22 cellular contexts compared by ENCODE assay signal in the genomic region with DNA sequence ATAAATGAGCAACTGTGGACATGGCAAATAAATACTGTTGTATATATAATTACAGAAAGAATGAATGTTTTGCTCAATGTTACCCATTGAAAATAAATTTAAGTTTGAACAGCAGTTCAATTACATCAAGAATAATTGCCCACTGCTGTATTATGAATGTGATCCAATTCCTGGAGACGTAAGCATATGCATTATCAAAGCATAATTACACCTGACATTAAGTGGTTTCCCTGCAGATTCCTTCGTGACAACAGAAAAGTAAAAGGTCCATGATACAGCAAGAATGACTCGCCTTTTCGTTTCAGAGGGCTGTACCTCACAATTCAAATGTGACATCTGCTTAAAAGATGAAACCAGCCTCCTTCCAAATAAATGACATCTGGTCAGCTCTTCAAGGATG. TPM values are rescaled to one million over a fixed set of nuclear protein-coding genes. Genes with fewer than 3 reads are reported as not detected.
A peak's percentile ranks its signal among the peaks of the same experiment; 100 is the strongest.
DNase-seq lines count a peak whose midpoint lies in the region; ATAC-seq and TF ChIP-seq lines count a peak whose summit lies in the region.
"Had no signal": no experiment of that assay in that cellular context is flagged by ENCODE, and none has a peak within 500 bp of the region (broad histone marks: within the 10 kb centered on the region; RNA-seq: fewer than 3 reads in every experiment).

No MANE protein-coding gene starts in this region.

- no peak for TF ChIP-seq POLR2A in transverse colon (IDR thresholded peaks at IDR 0.05)

- DNase-seq in NCI-H1694 treated with DMSO at 0.1 percent for 48 hours (lab: John Stamatoyannopoulos, UW) (peak; percentile 23), NCI-H1694 (lab: John Stamatoyannopoulos, UW) (no peak), NCI-H2081 treated with DMSO at 0.1 percent for 48 hours (lab: John Stamatoyannopoulos, UW) (peak; percentile 54), transverse colon (no peak), EL (no peak)
- DNase-seq in stimulated activated CD4-positive, alpha-beta T cell treated with anti-CD3 and anti-CD28 coated beads, Interleukin-2, amount 100 ng/mL, for 24 hours: no peak
- DNase-seq: activated CD4-positive, alpha-beta memory T cell treated with anti-CD3 and anti-CD28 coated beads, Interleukin-2, amount 10 ng/mL, durations not matched to agents 7 days and 5 days; activated effector memory CD4-positive, alpha-beta T cell treated with Interleukin-2 at 50 U/mL for 16 hours; activated naive CD8-positive, alpha-beta T cell treated with anti-CD3 and anti-CD28 coated beads, Interleukin-2, amount 10 ng/mL, durations not matched to agents 7 days and 5 days; Caco-2; foreskin keratinocyte; left colon; NCI-H1092 treated with DMSO at 0.1 percent for 48 hours; PC-9; SJCRH30; stimulated activated CD8-positive, alpha-beta memory T cell treated with anti-CD3 and anti-CD28 coated beads, Interleukin-4, amount 100 ng/mL, for 48 hours; T-helper 1 cell; upper lobe of right lung had no signal

- intact Hi-C loops in transverse colon (cut with DNase I; ENCODE audit: low total_unique reads): no loop called here

- TF ChIP-seq CTCF in VCaP (conservative IDR thresholded peaks at IDR 0.05) (no peak), transverse colon (IDR thresholded peaks at IDR 0.05) (no peak)

- H3K27ac ChIP-seq in VCaP: peak overlapping the region; percentile 84
- peak overlapping the region; percentile 10 to 78 (median 66) for H3K27ac ChIP-seq in transverse colon
- H3K27ac ChIP-seq: foreskin keratinocyte, PC-9, SJCRH30, upper lobe of right lung had no signal

- in situ Hi-C loops in transverse colon (cut with MboI; ENCODE audit: low pct_ligation_motif_present in 1 of 4, low pct_unique_long_range_greater_than_20kb in 1 of 4, low sequenced_read_pairs in 3 of 4): loop anchor here in 1 of 4 donors (25.0 kb wide), 1 partner anchor 372 kb away; the partner anchor contains the start of genes SWT1 and TRMT1L

- H3K27me3 ChIP-seq in transverse colon: no peaks in the 10 kb centered on the region
- H3K27me3 ChIP-seq: foreskin keratinocyte, SJCRH30, upper lobe of right lung had no signal

- H3K9me3 ChIP-seq in transverse colon: no peaks in the 10 kb centered on the region
- H3K9me3 ChIP-seq: Caco-2, SJCRH30, upper lobe of right lung had no signal

- TF ChIP-seq EP300 in transverse colon (IDR thresholded peaks at IDR 0.05; ENCODE audit: low read depth): no peak

- no peak for ATAC-seq in esophagus mucosa
- ATAC-seq: activated CD4-positive, CD25-positive, alpha-beta regulatory T cell treated with anti-CD3 and anti-CD28 coated beads, Interleukin-2, amount 50 U/mL, for 24 hours; foreskin keratinocyte; HCT116; upper lobe of right lung had no signal

- WGBS in transverse colon (ENCODE audit: low coverage in 1 of 2), 2 donors: 84 to 90% methylated on average over 4 of the region's 4 CpGs

- peaks cover 16 to 39% (median 27%) of the 10 kb centered on the region in 4 donors for H3K4me1 ChIP-seq in transverse colon
- H3K4me1 ChIP-seq: SJCRH30 had no signal

- no peaks in the 10 kb centered on the region for H3K36me3 ChIP-seq in transverse colon
- H3K36me3 ChIP-seq: SJCRH30, upper lobe of right lung had no signal

- no peak overlapping the region for H3K4me3 ChIP-seq in transverse colon
- H3K4me3 ChIP-seq: PC-9, SJCRH30, upper lobe of right lung had no signal

RNA-seq across cellular contexts. Expression of gene EDEM3, which starts 36.0 kb away (rescaled TPM):
- total RNA-seq in transverse colon (10 to 100 TPM; 28.1 to 57.0 (median 42.7) TPM), esophagus mucosa (18.2 TPM)

Comparison
In these comparisons a context has a peak if more than half of its experiments do, and no peak if none do; other contexts are left out.
1. DNase-seq: peak in NCI-H1694 treated with DMSO at 0.1 percent for 48 hours (single experiment) and NCI-H2081 treated with DMSO at 0.1 percent for 48 hours (single experiment); none in NCI-H1694 (single experiment), transverse colon (single experiment), stimulated activated CD4-positive, alpha-beta T cell treated with anti-CD3 and anti-CD28 coated beads, Interleukin-2, amount 100 ng/mL, for 24 hours (0 of 2) and EL (single experiment).